Comparison of ENCODE assay signal across 18 cellular contexts in genomic region chr2:216661051-216661450, GRCh38. TPM values are rescaled to one million over a fixed set of nuclear protein-coding genes. Genes with fewer than 3 reads are reported as not detected.
"Had no signal": no experiment of that assay in that cellular context is flagged by ENCODE, and none has a peak within 500 bp of the region (broad histone marks: within the 10 kb centered on the region; RNA-seq: fewer than 3 reads in every experiment).

No MANE protein-coding gene starts in this region.

- H3K36me3 Mint-ChIP-seq: IgD-negative memory B cell had no signal

- H3K9ac ChIP-seq: SK-N-SH had no signal

- FAIRE-seq: RCC 7860 had no signal

- H3K9me3 ChIP-seq: SK-N-SH had no signal

- DNase-seq: KBM-7, MV-4-11, NCI-H1048, NCI-H1105, NCI-H1417, NCI-H1436 treated with DMSO at 0.1 percent for 48 hours, NCI-H1694, NCI-H187 treated with DMSO at 0.1 percent for 48 hours, NCI-H2029 treated with DMSO at 0.1 percent for 48 hours, NCI-H2107, NCI-H2227 treated with DMSO at 0.1 percent for 48 hours, NCI-H524, NCI-H526 treated with DMSO at 0.1 percent for 48 hours, NCI-H748 treated with DMSO at 0.1 percent for 48 hours had no signal

- H3K4me2 ChIP-seq: SK-N-SH had no signal

- H3K4me1 Mint-ChIP-seq: IgD-negative memory B cell had no signal

- H3K9me3 Mint-ChIP-seq: IgD-negative memory B cell had no signal

RNA-seq across cellular contexts. Expression of gene IGFBP2, which starts 27.8 kb away (rescaled TPM):
- polyA plus RNA-seq: IgD-negative memory B cell had no signal

RNA-seq across cellular contexts. Expression of gene IGFBP5, which starts 34.3 kb away (rescaled TPM):
- total RNA-seq: MCF 10A had no signal
- polyA plus RNA-seq: IgD-negative memory B cell had no signal
